ENCODE assay signal across 3 cellular contexts in genomic region chr1:4653796-4654715, GRCh38.
TF ChIP-seq lines count a peak whose summit lies in the region.

AJAP1 (plus strand) TSS chr1:4654609; CDS start chr1:4655426, 817 bp downstream.

TF ChIP-seq in A549, 52 proteins besides CTCF, POLR2A, EP300 and RAD21:
- TF ChIP-seq JUN (IDR thresholded peaks at IDR 0.05) (no peak), MAX (IDR thresholded peaks at IDR 0.05) (no peak), ATOH8 (CRISPR knock-in tag; IDR thresholded peaks at IDR 0.05; ENCODE audit: low read depth) (no peak), CHD2 (IDR thresholded peaks at IDR 0.05; ENCODE audit: low read length, partially characterized antibody) (no peak), JUNB (IDR thresholded peaks at IDR 0.05) (no peak), NFE2L2 (conservative IDR thresholded peaks at IDR 0.05; ENCODE audit: low read length) (no peak), POLR2AphosphoS2 (conservative IDR thresholded peaks at IDR 0.05; ENCODE audit: low read length) (no peak), SREBF2 (IDR thresholded peaks at IDR 0.05) (no peak), HMGXB4 (CRISPR knock-in tag; IDR thresholded peaks at IDR 0.05; ENCODE audit: borderline replicate concordance) (no peak), E2F6 (IDR thresholded peaks at IDR 0.05; ENCODE audit: borderline replicate concordance, low read depth) (no peak), HOXB5 (CRISPR knock-in tag; IDR thresholded peaks at IDR 0.05) (no peak), CHD4 (IDR thresholded peaks at IDR 0.05; ENCODE audit: borderline replicate concordance) (no peak), RCOR1 (IDR thresholded peaks at IDR 0.05; ENCODE audit: low read depth, low read length) (no peak), RARB (CRISPR knock-in tag; IDR thresholded peaks at IDR 0.05) (no peak), MAFK (IDR thresholded peaks at IDR 0.05; ENCODE audit: partially characterized antibody) (no peak)

TF ChIP-seq in GM23338, 12 proteins besides CTCF, POLR2A, EP300 and RAD21 (continues in another document):
- no peak for TF ChIP-seq POLR2AphosphoS5 (IDR thresholded peaks at IDR 0.05; ENCODE audit: low read depth)
- no peak; the same call in 1 of the 2 replicates for TF ChIP-seq CREB1 (CRISPR knock-in tag; IDR thresholded peaks at IDR 0.05; ENCODE audit: low read depth)
- TF ChIP-seq ETS1 (IDR thresholded peaks at IDR 0.05): no peak
- no peak for TF ChIP-seq ZNF331 (CRISPR knock-in tag; IDR thresholded peaks at IDR 0.05; ENCODE audit: low read depth)
- no peak for TF ChIP-seq REST (IDR thresholded peaks at IDR 0.05; ENCODE audit: unreplicated experiment)
- no peak for TF ChIP-seq ZNF114 (CRISPR knock-in tag; IDR thresholded peaks at IDR 0.05)
- no peak for TF ChIP-seq STAT1 (IDR thresholded peaks at IDR 0.05; ENCODE audit: unreplicated experiment)
- TF ChIP-seq EZH2 (IDR thresholded peaks at IDR 0.05; ENCODE audit: low read depth, unreplicated experiment): no peak
- no peak for TF ChIP-seq EZH2phosphoT487 (IDR thresholded peaks at IDR 0.05; ENCODE audit: unreplicated experiment)

TF ChIP-seq in H1, 55 proteins besides CTCF, POLR2A, EP300 and RAD21:
- 0 out of 2 replicates have a peak, but pooled peaks have one; percentile 36 for TF ChIP-seq CREB1 (IDR thresholded peaks at IDR 0.05)
- TF ChIP-seq SRF (IDR thresholded peaks at IDR 0.05; ENCODE audit: low read depth, low read length): no peak
- no peak for TF ChIP-seq EGR1 (IDR thresholded peaks at IDR 0.05; ENCODE audit: borderline replicate concordance, low read depth, low read length)
- TF ChIP-seq EZH2 (IDR thresholded peaks at IDR 0.05; ENCODE audit: low read depth, low read length, severe bottlenecking): peak; percentile 75
- TF ChIP-seq SUZ12 (IDR thresholded peaks at IDR 0.05; ENCODE audit: low read length): peak; percentile 63
